In genomic region chr5:67983251-67983941, GRCh38 we compare ENCODE assay signal across 10 cellular contexts.
DNase-seq lines count a peak whose midpoint lies in the region; ATAC-seq and TF ChIP-seq lines count a peak whose summit lies in the region.
"Had no signal": no experiment of that assay in that cellular context is flagged by ENCODE, and none has a peak within 500 bp of the region (broad histone marks: within the 10 kb centered on the region; RNA-seq: fewer than 3 reads in every experiment).

No MANE protein-coding gene starts in this region.

- H3K36me3 ChIP-seq in adipocyte (ENCODE audit: control insufficient read depth, insufficient read depth, low read length, severe bottlenecking) = no peaks in the 10 kb centered on the region
- H3K36me3 ChIP-seq: thoracic aorta had no signal

- ATAC-seq in left cardiac atrium = no peak
- no peak for ATAC-seq in GM21723 (IDR thresholded peaks at IDR 0.05; ENCODE audit: unreplicated experiment)
- no peak for ATAC-seq in GM18873 (IDR thresholded peaks at IDR 0.05; ENCODE audit: low FRiP score, unreplicated experiment)

- peaks cover 11% of the 10 kb centered on the region for H3K4me1 ChIP-seq in adipocyte (ENCODE audit: control insufficient read depth, insufficient read depth, low read length)

- peak overlapping the region; percentile 9 for H3K9ac ChIP-seq in adipocyte (ENCODE audit: low read length)

- no peak for TF ChIP-seq CTCF in AG09319 (IDR thresholded peaks at IDR 0.05; ENCODE audit: low read depth, low read length)

- DNase-seq in AG09319 (ENCODE audit: extremely low read depth, low read depth) (peak; percentile 54), HT1080 (ENCODE audit: low read depth) (peak; percentile 75), adipocyte (ENCODE audit: low read depth) (peak; percentile 81), kidney glomerular epithelial cell (lab: John Stamatoyannopoulos, UW) (peak; percentile 28), left cardiac atrium (no peak), NCI-H1436 (lab: John Stamatoyannopoulos, UW) (no peak)
- DNase-seq: NCI-H2029 had no signal

- no peaks in the 10 kb centered on the region for H3K9me3 ChIP-seq in adipocyte (ENCODE audit: control insufficient read depth, low read length)
- H3K9me3 ChIP-seq: thoracic aorta had no signal

- H3K4me3 ChIP-seq in adipocyte (ENCODE audit: low read length) = no peak overlapping the region
- H3K4me3 ChIP-seq: thoracic aorta had no signal

- H3K27me3 ChIP-seq in adipocyte (replicated peaks; ENCODE audit: control insufficient read depth, insufficient read depth, low read length) = no peaks in the 10 kb centered on the region

- intact Hi-C loops in left cardiac atrium (cut with DNase I) = no loop called here

Comparison
In these comparisons a context has a peak if more than half of its experiments do, and no peak if none do; other contexts are left out.
1. DNase-seq: peak in AG09319 (single experiment), HT1080 (single experiment), adipocyte (single experiment) and kidney glomerular epithelial cell (single experiment); none in left cardiac atrium (single experiment) and NCI-H1436 (single experiment).